10 cellular contexts compared by ENCODE assay signal in the genomic region with DNA sequence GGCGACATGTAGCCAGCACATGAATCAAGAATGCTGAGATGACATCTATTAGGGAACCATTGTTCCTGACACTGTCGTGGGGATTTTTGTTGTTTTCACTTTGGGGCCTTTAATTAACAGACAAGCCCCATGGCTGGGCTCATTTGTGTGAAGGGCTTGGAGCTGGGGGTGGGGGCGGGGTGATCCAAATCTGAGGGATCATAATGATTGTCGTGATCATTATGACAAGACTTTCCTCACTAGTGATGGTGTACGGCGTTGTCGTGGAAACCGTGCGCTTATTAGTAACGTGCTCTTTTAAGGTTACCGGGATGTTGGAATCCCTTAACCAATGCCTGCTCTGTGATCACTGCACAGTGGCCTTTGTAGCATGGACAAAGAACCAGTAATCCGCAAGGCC. TPM values are rescaled to one million over a fixed set of nuclear protein-coding genes. Genes with fewer than 3 reads are reported as not detected.
"Had no signal": no experiment of that assay in that cellular context is flagged by ENCODE, and none has a peak within 500 bp of the region (broad histone marks: within the 10 kb centered on the region; RNA-seq: fewer than 3 reads in every experiment).

No MANE protein-coding gene starts in this region.

- H2AFZ ChIP-seq: GM23248 had no signal

- H3K9ac ChIP-seq: GM23248 had no signal

- H3K4me3 ChIP-seq: GM23248, HAP-1, K562 had no signal

- H3K4me3 Mint-ChIP-seq: HFFc6 had no signal

- H3K36me3 ChIP-seq: HAP-1 had no signal

- DNase-seq: GM23248, GOT3, H7, HFFc6, IMR-90, KG1 had no signal

- H3K9me3 Mint-ChIP-seq: HFFc6 had no signal

- H3K27ac ChIP-seq: GM23248 had no signal

- H3K9me3 ChIP-seq: HAP-1 had no signal

- H3K27ac Mint-ChIP-seq: HFFc6 had no signal

RNA-seq across cellular contexts. Expression of a gene that starts 18.6 kb away (rescaled TPM):
- total RNA-seq: GM23248, H4, HFFc6, HT-29, IMR-90, K562 had no signal
- polyA plus RNA-seq: GM23248, IMR-90, K562 had no signal
